In the genomic region with DNA sequence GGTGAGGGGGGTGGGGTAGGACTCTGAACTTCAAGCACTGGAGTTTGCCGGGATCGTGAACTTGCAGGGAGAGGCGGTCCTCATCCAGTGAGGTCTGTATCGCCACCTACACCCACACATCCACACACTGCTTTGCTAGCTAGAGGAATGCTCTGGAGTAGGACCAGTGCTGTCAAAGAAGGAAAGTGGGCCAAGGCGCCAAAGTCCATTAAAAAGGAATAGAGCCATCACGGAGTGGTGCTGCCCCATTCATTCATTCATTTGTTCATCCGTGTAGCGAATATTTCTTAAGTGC, we compare ENCODE assay signal across 7 cellular contexts. TPM values are rescaled to one million over a fixed set of nuclear protein-coding genes. Genes with fewer than 3 reads are reported as not detected.
DNase-seq lines count a peak whose midpoint lies in the region; ATAC-seq, FAIRE-seq and TF ChIP-seq lines count a peak whose summit lies in the region.
"Not testable (repeated sequence)": the region's sequence is repeated elsewhere in the genome, so short reads cannot be mapped to it uniquely, and the experiment has no call there.

No MANE protein-coding gene starts in this region.

- not testable (repeated sequence) for H3K27ac Mint-ChIP-seq in astrocyte (ENCODE audit: unreplicated experiment)

- not testable (repeated sequence) for H4K20me1 ChIP-seq in astrocyte (ENCODE audit: insufficient read depth, low read length); HepG2 (ENCODE audit: insufficient read depth, low read length)

- H3K27me3 Mint-ChIP-seq in astrocyte (ENCODE audit: low read depth, unreplicated experiment), result not testable (repeated sequence)

- ATAC-seq in body of pancreas, result peak; percentile 35
- peak; percentile 26 for ATAC-seq in foreskin keratinocyte
- ATAC-seq in HepG2, result not testable (repeated sequence)
- peak; percentile 21 to 33 for ATAC-seq in gastrocnemius medialis

- FAIRE-seq in GM12891 (lab: Jason Lieb, UNC) (peak; percentile 67), H54 (lab: Jason Lieb, UNC) (peak; percentile 82), astrocyte (lab: Jason Lieb, UNC) (peak; percentile 45), HepG2 (lab: Jason Lieb, UNC) (peak; percentile 72)

- H3K36me3 Mint-ChIP-seq in astrocyte (ENCODE audit: low read depth, unreplicated experiment), result not testable (repeated sequence)

- not testable (repeated sequence) for TF ChIP-seq POLR2A in GM12891 (IDR thresholded peaks at IDR 0.05; ENCODE audit: low read depth, low read length); H54 (IDR thresholded peaks at IDR 0.05; ENCODE audit: low read depth, low read length); body of pancreas (IDR thresholded peaks at IDR 0.05); HepG2 (IDR thresholded peaks at IDR 0.05; ENCODE audit: insufficient read depth in 1 of 2, low read depth in 2 of 2, low read length in 2 of 2); gastrocnemius medialis (IDR thresholded peaks at IDR 0.05)

- in situ Hi-C loops in HepG2 (cut with HindIII; ENCODE audit: extremely low pct_ligation_motif_present, low pct_unique_long_range_greater_than_20kb); gastrocnemius medialis (cut with MboI; ENCODE audit: low sequenced_read_pairs in 4 of 4): not testable (repeated sequence)

- H3K9me3 Mint-ChIP-seq in astrocyte (ENCODE audit: unreplicated experiment), result not testable (repeated sequence)

- CTCF ChIA-PET in HepG2 (lab: Yijun Ruan, JAX; ENCODE audit: low intra/inter-chr PET ratio, low total read pairs), result not testable (repeated sequence)

- H3K27ac ChIP-seq in astrocyte (ENCODE audit: low read depth, low read length); body of pancreas; foreskin keratinocyte; HepG2 (ENCODE audit: extremely low read length, insufficient read depth, low read length); gastrocnemius medialis: not testable (repeated sequence)

- TF ChIP-seq CTCF in astrocyte (IDR thresholded peaks at IDR 0.05; ENCODE audit: insufficient read depth, low read depth, low read length); body of pancreas (IDR thresholded peaks at IDR 0.05); foreskin keratinocyte (conservative IDR thresholded peaks at IDR 0.05); HepG2 (CRISPR knock-in tag; IDR thresholded peaks at IDR 0.05); gastrocnemius medialis (IDR thresholded peaks at IDR 0.05 in 4 of 5, conservative IDR thresholded peaks at IDR 0.05 in 1 of 5): not testable (repeated sequence)

- H3K4me3 Mint-ChIP-seq in astrocyte (ENCODE audit: unreplicated experiment), result not testable (repeated sequence)

- not testable (repeated sequence) for H3K4me1 ChIP-seq in astrocyte (ENCODE audit: insufficient read depth, low read length); body of pancreas; foreskin keratinocyte; HepG2 (ENCODE audit: insufficient read depth, low read length); gastrocnemius medialis

- H3K27me3 ChIP-seq in astrocyte (ENCODE audit: insufficient read depth, low read length); body of pancreas; foreskin keratinocyte; HepG2 (ENCODE audit: control insufficient read depth in 1 of 2, insufficient read depth in 2 of 2, low read length in 2 of 2); gastrocnemius medialis: not testable (repeated sequence)

- H3K79me2 ChIP-seq in astrocyte (ENCODE audit: insufficient read depth, low read length), result peaks cover 13% of the 10 kb centered on the region
- H3K79me2 ChIP-seq in HepG2 (ENCODE audit: insufficient read depth, low read length), result not testable (repeated sequence)

- not testable (repeated sequence) for DNase-seq in GM12891 (ENCODE audit: insufficient read length, low spot score); H54 (ENCODE audit: insufficient read length, low spot score); astrocyte (ENCODE audit: low read depth); body of pancreas; foreskin keratinocyte; HepG2 (ENCODE audit: low spot score); gastrocnemius medialis

- H3K9ac ChIP-seq in astrocyte (ENCODE audit: low read length); HepG2 (ENCODE audit: insufficient read depth, low read depth, low read length): not testable (repeated sequence)

- H3K4me3 ChIP-seq in astrocyte (ENCODE audit: insufficient read depth, low read depth, low read length); body of pancreas; HepG2 (replicated peaks in 1 of 3; ENCODE audit: insufficient read depth in 1 of 3, low read depth in 2 of 3, low read length in 3 of 3); gastrocnemius medialis: not testable (repeated sequence)

- H3K4me2 ChIP-seq in astrocyte (ENCODE audit: low read length); HepG2 (ENCODE audit: low read depth, low read length): not testable (repeated sequence)

- intact Hi-C loops in body of pancreas (cut with DNase I); HepG2 (cut with micrococcal nuclease; ENCODE audit: unreplicated experiment); gastrocnemius medialis (cut with DNase I; ENCODE audit: low total_unique reads): not testable (repeated sequence)

- H3K9me3 ChIP-seq in astrocyte (ENCODE audit: insufficient read depth, low read depth, low read length); body of pancreas; HepG2 (ENCODE audit: low read length); gastrocnemius medialis: not testable (repeated sequence)

- POLR2A ChIA-PET in HepG2 (lab: Yijun Ruan, JAX), result not testable (repeated sequence)

- H3K4me1 Mint-ChIP-seq in astrocyte (ENCODE audit: low read depth, unreplicated experiment), result not testable (repeated sequence)

- BruUV-seq in HepG2 (replicated peaks; lab: Mats Ljungman, UMichigan), result not testable (repeated sequence)

- H2AFZ ChIP-seq in astrocyte (ENCODE audit: low read depth, low read length); HepG2 (ENCODE audit: low read length): not testable (repeated sequence)

- WGBS in body of pancreas, 2 donors, result no CpG with 5 or more reads among the region's 8 CpGs
- WGBS in HepG2 (ENCODE audit: low lambda C conversion rate), result no CpG with 5 or more reads among the region's 8 CpGs

- not testable (repeated sequence) for TF ChIP-seq EP300 in HepG2 (IDR thresholded peaks at IDR 0.05; ENCODE audit: low read depth in 2 of 2, low read length in 2 of 2); HepG2 (CRISPR knock-in tag; IDR thresholded peaks at IDR 0.05; ENCODE audit: borderline replicate concordance)

- H3K36me3 ChIP-seq in astrocyte (ENCODE audit: insufficient read depth, low read length); body of pancreas (replicated peaks in 1 of 2; ENCODE audit: insufficient read depth in 1 of 2, low read depth in 2 of 2); HepG2 (replicated peaks in 1 of 2; ENCODE audit: control insufficient read depth in 1 of 2, insufficient read depth in 2 of 2, low read length in 2 of 2); gastrocnemius medialis: not testable (repeated sequence)

- not testable (repeated sequence) for TF ChIP-seq RAD21 in HepG2 (CRISPR knock-in tag; IDR thresholded peaks at IDR 0.05)

RNA-seq across cellular contexts. Expression of a gene that starts 0.4 kb away (rescaled TPM):
- 2.0 TPM for polyA plus RNA-seq in GM12891 (2012; ENCODE audit: low read depth, missing spikeins)
- total RNA-seq in astrocyte (194 and 213 TPM in 2 replicates), body of pancreas (10 to 100 TPM; 39.6 to 65.9 TPM), foreskin keratinocyte (44.0 and 51.0 TPM in 2 replicates), HepG2 (2016; rRNA removed; fragmentation: Illumina TruSeq; extraction: Trizol) (6.2 and 11.4 TPM in 2 replicates), gastrocnemius medialis (10 to 100 TPM; 10.1 to 21.8 (median 15.8) TPM)
- polyA plus RNA-seq in foreskin keratinocyte (4.8 and 5.5 TPM in 2 replicates), HepG2 (2011; rRNA removed) (4.0 and 4.3 TPM in 2 replicates)
- total RNA-seq in HepG2 (2016; cell fraction: cytosol; rRNA removed; fragmentation: Illumina TruSeq; extraction: Trizol; ENCODE audit: low read depth), result 1.3 and 1.4 TPM in 2 replicates
- 6.0 and 11.7 TPM in 2 replicates for total RNA-seq in HepG2 (2016; cell fraction: insoluble cytoplasmic fraction; rRNA removed; fragmentation: Illumina TruSeq; extraction: Trizol)
- total RNA-seq in HepG2 (2016; cell fraction: membrane; rRNA removed; fragmentation: Illumina TruSeq; extraction: Trizol), result 2.4 and 2.7 TPM in 2 replicates
- 23.4 and 25.9 TPM in 2 replicates for total RNA-seq in HepG2 (2016; cell fraction: nucleus; rRNA removed; fragmentation: Illumina TruSeq; extraction: Trizol)
- 3.3 and 4.3 TPM in 2 replicates for polyA plus RNA-seq in HepG2 (2011; cell fraction: cytosol; rRNA removed)
- 7.4 and 8.6 TPM in 2 replicates for polyA plus RNA-seq in HepG2 (2011; cell fraction: nucleus; rRNA removed)
- polyA plus RNA-seq in HepG2 (2012), result 7.4 and 8.2 TPM in 2 replicates
- polyA plus RNA-seq in HepG2 (2016; cell fraction: cytosol; fragmentation: Illumina TruSeq; extraction: Trizol; ENCODE audit: low read depth), result 0.29 and 0.33 TPM in 2 replicates
- polyA plus RNA-seq in HepG2 (2016; cell fraction: insoluble cytoplasmic fraction; fragmentation: Illumina TruSeq; extraction: Trizol; ENCODE audit: low read depth), result 2.3 and 2.4 TPM in 2 replicates
- 0.41 and 0.55 TPM in 2 replicates for polyA plus RNA-seq in HepG2 (2016; cell fraction: membrane; fragmentation: Illumina TruSeq; extraction: Trizol; ENCODE audit: low read depth)
- polyA plus RNA-seq in HepG2 (2016; cell fraction: nucleus; fragmentation: Illumina TruSeq; extraction: Trizol; ENCODE audit: insufficient read depth, low read depth), result 10.2 and 10.5 TPM in 2 replicates
- 49.6 and 185 TPM in 2 replicates for polyA minus RNA-seq in HepG2 (2011; rRNA and poly(A)+ RNA removed; ENCODE audit: low replicate concordance)
- 11.3 and 17.0 TPM in 2 replicates for polyA minus RNA-seq in HepG2 (2011; cell fraction: cytosol; rRNA and poly(A)+ RNA removed)
- polyA minus RNA-seq in HepG2 (2011; cell fraction: nucleus; rRNA and poly(A)+ RNA removed), result 26.5 and 34.7 TPM in 2 replicates
